33 cellular contexts compared by ENCODE assay signal in the genomic region with DNA sequence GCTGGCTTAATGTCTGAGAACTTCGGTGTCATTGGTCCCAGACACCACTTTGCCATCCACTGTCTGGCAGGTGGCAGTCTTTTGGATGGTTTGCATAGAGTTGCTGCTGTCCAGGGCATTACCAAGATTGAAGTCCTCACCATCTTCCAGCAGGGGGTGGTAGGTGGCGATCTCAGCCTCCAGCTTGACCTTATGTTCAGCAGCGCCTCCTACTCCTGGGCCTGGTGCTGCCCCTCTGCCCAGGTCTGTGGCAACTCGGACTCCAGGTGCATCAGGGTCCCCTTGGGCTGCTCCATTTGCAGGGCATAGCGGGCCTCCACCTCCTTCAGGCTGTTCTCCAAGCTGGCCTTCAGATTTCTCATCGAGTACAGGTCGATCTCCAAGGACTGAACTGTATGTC.
"Had no signal": no experiment of that assay in that cellular context is flagged by ENCODE, and none has a peak within 500 bp of the region (broad histone marks: within the 10 kb centered on the region; RNA-seq: fewer than 3 reads in every experiment).

No MANE protein-coding gene starts in this region.

- H3K27me3 Mint-ChIP-seq: activated naive CD4-positive, alpha-beta T cell treated with anti-CD3 and anti-CD28 coated beads, Interleukin-2, amount 10 ng/mL, durations not matched to agents 7 days and 5 days; effector memory CD8-positive, alpha-beta T cell; stimulated activated memory B cell treated with anti-CD40 and anti-IgM and Interleukin-4, amounts not matched to agents 10 μg/mL and 1 μg/mL and 100 μg/mL, for 72 hours; stimulated activated naive CD8-positive, alpha-beta T cell treated with anti-CD3 and anti-CD28 coated beads, Interleukin-15, amount 100 ng/mL, for 72 hours; type B pancreatic cell had no signal

- H3K4me1 ChIP-seq: gastroesophageal sphincter, left lung, lower lobe of right lung, neural progenitor cell, parathyroid adenoma, right atrium auricular region, vagina had no signal

- H3K9me3 Mint-ChIP-seq: neural progenitor cell had no signal

- H3K9me3 ChIP-seq: gastroesophageal sphincter, right atrium auricular region, vagina had no signal

- H3K4me3 ChIP-seq: gastroesophageal sphincter, left lung, lower lobe of right lung, neural progenitor cell, right atrium auricular region, smooth muscle cell, vagina had no signal

- H3K4me3 Mint-ChIP-seq: activated naive CD4-positive, alpha-beta T cell treated with anti-CD3 and anti-CD28 coated beads, Interleukin-2, amount 10 ng/mL, durations not matched to agents 7 days and 5 days; activated T-helper 1 cell treated with anti-CD3 and anti-CD28 coated beads, Interleukin-12 subunit alpha, Interleukin-12 subunit beta, Interleukin-2, Interleukin-4 antibody, amounts not matched to agents 30 ng/mL and 10 ng/mL and 1 ng/mL, durations not matched to agents 14 hours and 24 hours and 36 hours; effector memory CD8-positive, alpha-beta T cell; natural killer cell; neural progenitor cell; stimulated activated memory B cell treated with anti-CD40 and anti-IgM and Interleukin-4, amounts not matched to agents 10 μg/mL and 1 μg/mL and 100 μg/mL, for 72 hours; stimulated activated naive CD8-positive, alpha-beta T cell treated with anti-CD3 and anti-CD28 coated beads, Interleukin-15, amount 100 ng/mL, for 72 hours; type B pancreatic cell had no signal

- H3K79me2 ChIP-seq: parathyroid adenoma had no signal

- DNase-seq: activated CD4-positive, alpha-beta T cell treated with anti-CD3 and anti-CD28 coated beads for 48 hours; activated CD4-positive, alpha-beta T cell treated with anti-CD3 and anti-CD28 coated beads, Interleukin-2, amount 50 U/mL, for 48 hours; activated CD8-positive, alpha-beta memory T cell treated with anti-CD3 and anti-CD28 coated beads for 24 hours; activated CD8-positive, alpha-beta memory T cell treated with anti-CD3 and anti-CD28 coated beads, Interleukin-2, amount 50 U/mL, for 4 hours; activated effector memory CD4-positive, alpha-beta T cell treated with anti-CD3 and anti-CD28 coated beads, Interleukin-2, amount 50 U/mL, for 16 hours; activated naive CD4-positive, alpha-beta T cell treated with anti-CD3 and anti-CD28 coated beads, Interleukin-2, amount 10 ng/mL, durations not matched to agents 7 days and 5 days; activated T-cell treated with anti-CD3 and anti-CD28 coated beads, Interleukin-2, amount 50 U/mL, for 1 hour; amniotic stem cell; caudate nucleus; cortex of kidney; effector memory CD8-positive, alpha-beta T cell; head of caudate nucleus; kidney glomerular epithelial cell; left lung; lower lobe of right lung; mesendoderm; natural killer cell; occipital lobe; stimulated activated CD4-positive, alpha-beta T cell treated with anti-CD3 and anti-CD28 coated beads, Interleukin-1b, Interleukin-23, amount 100 ng/mL, for 48 hours; stimulated activated CD4-positive, alpha-beta T cell treated with anti-CD3 and anti-CD28 coated beads, Interleukin-4, amount 100 ng/mL, for 4 hours; stimulated activated CD8-positive, alpha-beta memory T cell treated with anti-CD3 and anti-CD28 coated beads, Interleukin-4, amount 100 ng/mL, for 48 hours; stimulated activated naive CD8-positive, alpha-beta T cell treated with anti-CD3 and anti-CD28 coated beads, Interleukin-15, amount 100 ng/mL, for 72 hours; substantia nigra had no signal

- H3K36me3 Mint-ChIP-seq: activated naive CD4-positive, alpha-beta T cell treated with anti-CD3 and anti-CD28 coated beads, Interleukin-2, amount 10 ng/mL, durations not matched to agents 7 days and 5 days; neural progenitor cell; stimulated activated memory B cell treated with anti-CD40 and anti-IgM and Interleukin-4, amounts not matched to agents 10 μg/mL and 1 μg/mL and 100 μg/mL, for 72 hours; type B pancreatic cell had no signal

- H3K27me3 ChIP-seq: gastroesophageal sphincter, left lung, neural progenitor cell, right atrium auricular region, vagina had no signal

- H3K4me1 Mint-ChIP-seq: activated naive CD4-positive, alpha-beta T cell treated with anti-CD3 and anti-CD28 coated beads, Interleukin-2, amount 10 ng/mL, durations not matched to agents 7 days and 5 days; natural killer cell; neural progenitor cell; stimulated activated memory B cell treated with anti-CD40 and anti-IgM and Interleukin-4, amounts not matched to agents 10 μg/mL and 1 μg/mL and 100 μg/mL, for 72 hours; stimulated activated naive CD8-positive, alpha-beta T cell treated with anti-CD3 and anti-CD28 coated beads, Interleukin-15, amount 100 ng/mL, for 72 hours had no signal

- H3K36me3 ChIP-seq: gastroesophageal sphincter, left lung, lower lobe of right lung, neural progenitor cell, right atrium auricular region, vagina had no signal

- H3K27ac Mint-ChIP-seq: activated naive CD4-positive, alpha-beta T cell treated with anti-CD3 and anti-CD28 coated beads, Interleukin-2, amount 10 ng/mL, durations not matched to agents 7 days and 5 days; activated T-helper 1 cell treated with anti-CD3 and anti-CD28 coated beads, Interleukin-12 subunit alpha, Interleukin-12 subunit beta, Interleukin-2, Interleukin-4 antibody, amounts not matched to agents 30 ng/mL and 10 ng/mL and 1 ng/mL, durations not matched to agents 14 hours and 24 hours and 36 hours; effector memory CD8-positive, alpha-beta T cell; natural killer cell; neural progenitor cell; stimulated activated memory B cell treated with anti-CD40 and anti-IgM and Interleukin-4, amounts not matched to agents 10 μg/mL and 1 μg/mL and 100 μg/mL, for 72 hours; stimulated activated naive CD8-positive, alpha-beta T cell treated with anti-CD3 and anti-CD28 coated beads, Interleukin-15, amount 100 ng/mL, for 72 hours; type B pancreatic cell had no signal

- H2AFZ ChIP-seq: neural progenitor cell, parathyroid adenoma had no signal

- FAIRE-seq: endothelial cell of umbilical vein had no signal

- H3K9ac ChIP-seq: neural progenitor cell, parathyroid adenoma had no signal

- H3K4me2 ChIP-seq: neural progenitor cell, smooth muscle cell had no signal

- H3K27ac ChIP-seq: gastroesophageal sphincter, left lung, lower lobe of right lung, neural progenitor cell, parathyroid adenoma, right atrium auricular region, vagina had no signal
